In the genomic region with DNA sequence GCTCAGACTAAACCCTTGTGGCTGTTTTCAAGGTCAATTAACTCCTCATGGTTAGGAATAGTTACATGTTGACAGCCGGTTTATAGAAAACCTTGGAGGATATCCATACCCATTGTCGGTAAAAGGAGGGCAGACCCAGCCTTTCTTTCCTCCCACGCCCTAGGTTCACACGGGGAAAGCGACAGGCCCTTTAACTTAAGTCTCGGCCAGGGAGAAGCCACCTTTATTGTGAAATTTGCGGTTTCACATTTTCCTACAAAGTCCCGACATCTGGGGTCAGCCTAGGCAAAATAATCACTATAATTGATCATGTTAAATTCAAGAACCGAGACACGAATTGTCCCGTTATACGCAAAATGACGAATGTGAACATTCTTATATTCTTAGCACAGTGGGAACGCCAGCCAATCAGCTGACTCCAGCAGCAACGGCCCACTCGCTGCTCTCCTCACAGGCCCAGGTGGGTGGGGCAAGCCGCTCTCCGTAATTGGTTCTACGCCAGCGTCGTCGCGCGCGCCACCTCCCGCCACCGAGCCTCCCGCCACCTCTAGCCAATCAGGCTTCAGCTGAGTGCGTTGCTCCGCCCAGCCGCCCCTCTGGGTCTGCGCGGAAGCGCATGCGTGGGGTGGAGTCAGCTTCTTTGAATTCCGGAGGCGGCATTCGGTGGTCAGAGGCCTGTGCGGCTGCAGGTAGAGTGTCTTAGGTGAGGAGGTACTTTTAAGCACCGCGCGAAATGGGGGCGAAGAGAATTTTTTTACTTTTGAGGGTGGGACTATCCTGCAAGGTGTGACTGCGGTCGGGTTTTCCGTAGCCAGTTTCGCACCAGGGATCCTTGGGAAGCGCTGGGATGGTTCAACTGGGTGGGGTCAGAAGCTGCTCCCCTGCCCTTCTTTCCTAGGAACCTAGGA, we compare ENCODE assay signal across 8 cellular contexts. TPM values are rescaled to one million over a fixed set of nuclear protein-coding genes. Genes with fewer than 3 reads are reported as not detected.
DNase-seq lines count a peak whose midpoint lies in the region; ATAC-seq and TF ChIP-seq lines count a peak whose summit lies in the region.

A gene with protein sequence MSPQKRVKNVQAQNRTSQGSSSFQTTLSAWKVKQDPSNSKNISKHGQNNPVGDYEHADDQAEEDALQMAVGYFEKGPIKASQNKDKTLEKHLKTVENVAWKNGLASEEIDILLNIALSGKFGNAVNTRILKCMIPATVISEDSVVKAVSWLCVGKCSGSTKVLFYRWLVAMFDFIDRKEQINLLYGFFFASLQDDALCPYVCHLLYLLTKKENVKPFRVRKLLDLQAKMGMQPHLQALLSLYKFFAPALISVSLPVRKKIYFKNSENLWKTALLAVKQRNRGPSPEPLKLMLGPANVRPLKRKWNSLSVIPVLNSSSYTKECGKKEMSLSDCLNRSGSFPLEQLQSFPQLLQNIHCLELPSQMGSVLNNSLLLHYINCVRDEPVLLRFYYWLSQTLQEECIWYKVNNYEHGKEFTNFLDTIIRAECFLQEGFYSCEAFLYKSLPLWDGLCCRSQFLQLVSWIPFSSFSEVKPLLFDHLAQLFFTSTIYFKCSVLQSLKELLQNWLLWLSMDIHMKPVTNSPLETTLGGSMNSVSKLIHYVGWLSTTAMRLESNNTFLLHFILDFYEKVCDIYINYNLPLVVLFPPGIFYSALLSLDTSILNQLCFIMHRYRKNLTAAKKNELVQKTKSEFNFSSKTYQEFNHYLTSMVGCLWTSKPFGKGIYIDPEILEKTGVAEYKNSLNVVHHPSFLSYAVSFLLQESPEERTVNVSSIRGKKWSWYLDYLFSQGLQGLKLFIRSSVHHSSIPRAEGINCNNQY (plus strand): TSS at position 659 of the 908 bp plus-strand sequence. CDS start 2,867 bp downstream, outside the sequence.

- H3K36me3 ChIP-seq in HUES48 (ENCODE audit: control insufficient read depth, insufficient read depth, low read length) = peaks cover 15% of the 10 kb centered on the region
- H3K36me3 ChIP-seq in NT2/D1 (ENCODE audit: insufficient read depth, insufficient read length, low read length) = peaks cover 35% of the 10 kb centered on the region
- H3K36me3 ChIP-seq in endocrine pancreas (ENCODE audit: control insufficient read depth, insufficient read depth, low read length) = no peaks in the 10 kb centered on the region

- H3K9ac ChIP-seq in HUES48 (ENCODE audit: low read depth, low read length) (peak within 1 kb of the TSS; percentile 63), NT2/D1 (ENCODE audit: insufficient read length, low read depth) (peak within 1 kb of the TSS; percentile 90), endocrine pancreas (ENCODE audit: control insufficient read depth, insufficient read depth, low read length) (no peak within 1 kb of the TSS)

- H3K4me3 Mint-ChIP-seq in Calu3 (ENCODE audit: low read depth, unreplicated experiment) = peak within 1 kb of the TSS; percentile 77
- peak within 1 kb of the TSS; percentile 83 for H3K4me3 Mint-ChIP-seq in activated CD8-positive, alpha-beta memory T cell treated with anti-CD3 and anti-CD28 coated beads, Interleukin-2, amount 10 ng/mL, durations not matched to agents 7 days and 5 days
- H3K4me3 Mint-ChIP-seq in memory B cell = peak within 1 kb of the TSS; percentile 85

- peak within 1 kb of the TSS; percentile 79 for H3K4me3 ChIP-seq in HUES48 (ENCODE audit: low read depth, low read length)
- peak within 1 kb of the TSS; percentile 79 for H3K4me3 ChIP-seq in NT2/D1 (ENCODE audit: insufficient read length, low read depth)
- peak within 1 kb of the TSS; percentile 64 for H3K4me3 ChIP-seq in endocrine pancreas (ENCODE audit: control insufficient read depth, insufficient read depth, low read length)

- H3K27ac Mint-ChIP-seq in Calu3 (ENCODE audit: unreplicated experiment) = peak within 1 kb of the TSS; percentile 43
- peak within 1 kb of the TSS; percentile 83 for H3K27ac Mint-ChIP-seq in activated CD8-positive, alpha-beta memory T cell treated with anti-CD3 and anti-CD28 coated beads, Interleukin-2, amount 10 ng/mL, durations not matched to agents 7 days and 5 days
- H3K27ac Mint-ChIP-seq in memory B cell = peak within 1 kb of the TSS; percentile 91

- intact Hi-C loops in Calu3 (cut with micrococcal nuclease; ENCODE audit: unreplicated experiment) = loop anchor here (10.0 kb wide), 1 partner anchor 203 kb away; no protein-coding TSS in a partner anchor

- no TSS peak for BruUV-seq in Calu3 (replicated peaks; lab: Mats Ljungman, UMichigan)

- CTCF ChIA-PET in Calu3 (lab: Charles Lee) = interaction anchor here (0.5 to 1.1 kb wide), 2 partner anchors 202 to 427 kb away, joined by 3 read pairs; no protein-coding TSS in a partner anchor
- CTCF ChIA-PET in activated CD8-positive, alpha-beta memory T cell treated with anti-CD3 and anti-CD28 coated beads, Interleukin-2, amount 10 ng/mL, durations not matched to agents 7 days and 5 days (lab: Charles Lee) = interaction anchor here (0.6 kb wide), 1 partner anchor 268 kb away, joined by 3 read pairs; no protein-coding TSS in a partner anchor

- peaks cover 23% of the 10 kb centered on the region for H3K36me3 Mint-ChIP-seq in Calu3 (ENCODE audit: insufficient read depth, unreplicated experiment)
- H3K36me3 Mint-ChIP-seq in activated CD8-positive, alpha-beta memory T cell treated with anti-CD3 and anti-CD28 coated beads, Interleukin-2, amount 10 ng/mL, durations not matched to agents 7 days and 5 days = peaks cover 24% of the 10 kb centered on the region
- no peaks in the 10 kb centered on the region for H3K36me3 Mint-ChIP-seq in memory B cell

- H3K27me3 Mint-ChIP-seq in Calu3 (ENCODE audit: unreplicated experiment) (no peaks in the 10 kb centered on the region), memory B cell (no peaks in the 10 kb centered on the region)
- no peaks in the 10 kb centered on the region for H3K27me3 Mint-ChIP-seq in activated CD8-positive, alpha-beta memory T cell treated with anti-CD3 and anti-CD28 coated beads, Interleukin-2, amount 10 ng/mL, durations not matched to agents 7 days and 5 days

- H3K4me1 Mint-ChIP-seq in Calu3 (ENCODE audit: low read depth, unreplicated experiment) (peaks cover 20% of the 10 kb centered on the region), memory B cell (peaks cover 11% of the 10 kb centered on the region)
- peaks cover 30% of the 10 kb centered on the region for H3K4me1 Mint-ChIP-seq in activated CD8-positive, alpha-beta memory T cell treated with anti-CD3 and anti-CD28 coated beads, Interleukin-2, amount 10 ng/mL, durations not matched to agents 7 days and 5 days

- ATAC-seq in GM21423 (IDR thresholded peaks at IDR 0.05; ENCODE audit: unreplicated experiment) (peak; percentile 99), memory B cell (ENCODE audit: low read depth) (peak; percentile 99)
- ATAC-seq in activated CD8-positive, alpha-beta memory T cell treated with anti-CD3 and anti-CD28 coated beads, Interleukin-2, amount 10 ng/mL, durations not matched to agents 7 days and 5 days = peak; percentile 100

- no peak for TF ChIP-seq CTCF in Calu3 (IDR thresholded peaks at IDR 0.05; ENCODE audit: unreplicated experiment)

- DNase-seq in Calu3 (peak; percentile 95), NT2/D1 (ENCODE audit: low read depth, low spot score) (peak; percentile 93), memory B cell (ENCODE audit: low spot score in 2 of 2) (peak; percentile 72 to 89)
- peak; percentile 95 for DNase-seq in activated CD8-positive, alpha-beta memory T cell treated with anti-CD3 and anti-CD28 coated beads, Interleukin-2, amount 10 ng/mL, durations not matched to agents 7 days and 5 days
- peak; percentile 80 for DNase-seq in stimulated activated CD8-positive, alpha-beta memory T cell treated with anti-CD3 and anti-CD28 coated beads, Interleukin-12 subunit alpha, Interleukin-12 subunit beta, amount 100 ng/mL, for 1 hour (ENCODE audit: low read depth)

- no peaks in the 10 kb centered on the region for H3K27me3 ChIP-seq in HUES48 (ENCODE audit: control insufficient read depth, insufficient read depth, low read length)
- no peaks in the 10 kb centered on the region for H3K27me3 ChIP-seq in NT2/D1 (ENCODE audit: insufficient read depth, insufficient read length)
- no peaks in the 10 kb centered on the region for H3K27me3 ChIP-seq in endocrine pancreas (ENCODE audit: control insufficient read depth, insufficient read depth, low read length)

- no peaks in the 10 kb centered on the region for H3K9me3 ChIP-seq in HUES48 (ENCODE audit: control insufficient read depth, insufficient read depth, low read length)
- no peaks in the 10 kb centered on the region for H3K9me3 ChIP-seq in NT2/D1 (ENCODE audit: insufficient read depth, low read length)
- H3K9me3 ChIP-seq in endocrine pancreas (ENCODE audit: control insufficient read depth, low read length) = no peaks in the 10 kb centered on the region

- peak within 1 kb of the TSS; percentile 74 for H3K27ac ChIP-seq in HUES48 (ENCODE audit: low read depth, low read length)

- no peaks in the 10 kb centered on the region for H3K4me1 ChIP-seq in HUES48 (ENCODE audit: control insufficient read depth, insufficient read depth, low read length)
- H3K4me1 ChIP-seq in NT2/D1 (ENCODE audit: insufficient read depth, insufficient read length) = no peaks in the 10 kb centered on the region
- H3K4me1 ChIP-seq in endocrine pancreas (ENCODE audit: control insufficient read depth, insufficient read depth, low read length) = peaks cover 5% of the 10 kb centered on the region

- H3K9me3 Mint-ChIP-seq in Calu3 (ENCODE audit: low read depth, unreplicated experiment) = no peaks in the 10 kb centered on the region
- H3K9me3 Mint-ChIP-seq in activated CD8-positive, alpha-beta memory T cell treated with anti-CD3 and anti-CD28 coated beads, Interleukin-2, amount 10 ng/mL, durations not matched to agents 7 days and 5 days (ENCODE audit: low read depth) = no peaks in the 10 kb centered on the region
- H3K9me3 Mint-ChIP-seq in memory B cell = no peaks in the 10 kb centered on the region

RNA-seq across cellular contexts. Expression of the gene that starts here (rescaled TPM):
- 26.1 and 28.1 TPM in 2 replicates for total RNA-seq in Calu3 (2022)
- 10 to 100 TPM; 28.9 to 44.7 TPM for total RNA-seq in activated CD8-positive, alpha-beta memory T cell treated with anti-CD3 and anti-CD28 coated beads, Interleukin-2, amount 10 ng/mL, durations not matched to agents 7 days and 5 days

Comparison
In these comparisons a context has a peak if more than half of its experiments do, and no peak if none do; other contexts are left out.
1. Peak in every context shown above with its lines: DNase-seq, ATAC-seq, H3K4me3 ChIP-seq and H3K27ac ChIP-seq.